Comparison of ENCODE assay signal across 25 cellular contexts in the genomic region with DNA sequence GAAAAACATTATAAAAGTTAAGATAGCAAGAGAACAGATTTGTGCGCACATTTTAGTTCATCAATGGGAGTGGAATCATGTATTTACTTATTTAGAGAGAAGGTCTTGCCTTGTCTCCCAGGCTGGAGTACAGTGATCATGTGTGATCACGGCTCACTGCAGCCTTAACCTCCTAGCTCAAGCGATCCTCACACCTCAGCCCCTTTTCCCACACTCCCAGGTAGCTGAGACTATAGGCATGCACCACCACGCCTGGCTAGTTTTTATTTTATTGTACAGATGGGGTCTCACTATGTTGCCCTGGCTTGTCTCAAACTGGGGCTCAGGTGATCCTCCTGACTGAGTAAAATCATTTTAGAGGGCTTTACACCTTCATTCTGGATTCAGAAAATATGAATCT.
"Had no signal": no experiment of that assay in that cellular context is flagged by ENCODE, and none has a peak within 500 bp of the region (broad histone marks: within the 10 kb centered on the region; RNA-seq: fewer than 3 reads in every experiment).

No MANE protein-coding gene starts in this region.

- FAIRE-seq: islet of Langerhans, kidney had no signal

- H3K9ac ChIP-seq: parathyroid adenoma had no signal

- H3K4me3 ChIP-seq: left lung, lung, psoas muscle, right lobe of liver, smooth muscle cell, tibial nerve, upper lobe of left lung, vagina had no signal

- H3K27ac ChIP-seq: left lung, parathyroid adenoma, psoas muscle, right lobe of liver, tibial nerve, upper lobe of left lung, vagina had no signal

- H3K27me3 ChIP-seq: left lung, right lobe of liver, tibial nerve, upper lobe of left lung, vagina had no signal

- DNase-seq: hypothalamus; immature natural killer cell; kidney; left colon; left lung; midbrain; naive thymus-derived CD8-positive, alpha-beta T cell; nucleus accumbens; psoas muscle; right lobe of liver; stimulated activated CD4-positive, alpha-beta T cell treated with anti-CD3 and anti-CD28 coated beads, Interleukin-1b, Interleukin-23, amount 100 ng/mL, for 48 hours; stimulated activated CD4-positive, alpha-beta T cell treated with anti-CD3 and anti-CD28 coated beads, Interleukin-2, amount 100 ng/mL, for 48 hours; stimulated activated CD4-positive, alpha-beta T cell treated with anti-CD3 and anti-CD28 coated beads, Interleukin-4, amount 100 ng/mL, for 4 hours; stimulated activated CD8-positive, alpha-beta memory T cell treated with anti-CD3 and anti-CD28 coated beads, Interleukin-4, amount 100 ng/mL, for 48 hours; stimulated activated naive CD4-positive, alpha-beta T cell treated with Interleukin-2 at 50 U/mL for 16 hours; stimulated activated naive CD8-positive, alpha-beta T cell treated with anti-CD3 and anti-CD28 coated beads, Interleukin-15, amount 100 ng/mL, for 72 hours; substantia nigra; upper lobe of left lung had no signal

- H3K36me3 ChIP-seq: left lung, right lobe of liver, tibial nerve, upper lobe of left lung, vagina had no signal

- H3K9me3 ChIP-seq: left lung, psoas muscle, right lobe of liver, tibial nerve, upper lobe of left lung, vagina had no signal

- H3K4me1 ChIP-seq: parathyroid adenoma, psoas muscle, right lobe of liver, upper lobe of left lung, vagina had no signal

- H2AFZ ChIP-seq: parathyroid adenoma had no signal

- H3K79me2 ChIP-seq: parathyroid adenoma had no signal

- ATAC-seq: left colon; left lung; naive thymus-derived CD8-positive, alpha-beta T cell; psoas muscle; right lobe of liver; stimulated activated memory B cell treated with anti-CD40 and anti-IgM and Interleukin-4, amounts not matched to agents 10 μg/mL and 1 μg/mL and 100 μg/mL, for 72 hours; stimulated activated naive CD8-positive, alpha-beta T cell treated with anti-CD3 and anti-CD28 coated beads, Interleukin-15, amount 100 ng/mL, for 72 hours had no signal

- H3K4me2 ChIP-seq: smooth muscle cell had no signal
